Comparison of ENCODE assay signal across 11 cellular contexts in genomic region chr11:76752321-76753175, GRCh38. TPM values are rescaled to one million over a fixed set of nuclear protein-coding genes. Genes with fewer than 3 reads are reported as not detected.
A peak's percentile ranks its signal among the peaks of the same experiment; 100 is the strongest.
DNase-seq lines count a peak whose midpoint lies in the region; ATAC-seq, FAIRE-seq and TF ChIP-seq lines count a peak whose summit lies in the region.
"Had no signal": no experiment of that assay in that cellular context is flagged by ENCODE, and none has a peak within 500 bp of the region (broad histone marks: within the 10 kb centered on the region; RNA-seq: fewer than 3 reads in every experiment).

No MANE protein-coding gene starts in this region.

- H4K20me1 ChIP-seq in K562 (replicated peaks; ENCODE audit: control insufficient read depth, insufficient read depth, low read length) (no peaks in the 10 kb centered on the region), hepatocyte (ENCODE audit: insufficient read depth, poor library complexity, severe bottlenecking) (no peaks in the 10 kb centered on the region)

- H3K27me3 ChIP-seq in K562 (ENCODE audit: control insufficient read depth in 2 of 2, insufficient read depth in 2 of 2, low read length in 2 of 2) (no peaks in the 10 kb centered on the region), hepatocyte (no peaks in the 10 kb centered on the region), gastrocnemius medialis (no peaks in the 10 kb centered on the region)

- no peak for FAIRE-seq in K562 (lab: Jason Lieb, UNC)

- intact Hi-C loops in K562 (cut with micrococcal nuclease): no loop called here
- intact Hi-C loops in gastrocnemius medialis (cut with DNase I; ENCODE audit: low total_unique reads): no loop called here

- peak overlapping the region in 1 of 2 experiments; percentile 83; a peak in 2 of 4 replicates for H3K9ac ChIP-seq in K562 (ENCODE audit: insufficient read depth in 1 of 2, low read depth in 2 of 2, low read length in 2 of 2)

- H3K9me3 ChIP-seq in K562 (replicated peaks; ENCODE audit: control insufficient read depth, insufficient read depth, low read depth, low read length) (no peaks in the 10 kb centered on the region), hepatocyte (ENCODE audit: low read depth) (no peaks in the 10 kb centered on the region), gastrocnemius medialis (no peaks in the 10 kb centered on the region)

- ATAC-seq in K562 (peak; percentile 48), gastrocnemius medialis (peak; percentile 82 to 90), HG02642 (IDR thresholded peaks at IDR 0.05; ENCODE audit: poor library complexity, unreplicated experiment) (no peak), GM18909 (IDR thresholded peaks at IDR 0.05; ENCODE audit: poor library complexity, unreplicated experiment) (no peak)

- in situ Hi-C loops in K562 (cut with MboI): no loop called here
- in situ Hi-C loops in gastrocnemius medialis (cut with MboI; ENCODE audit: low sequenced_read_pairs in 4 of 4): no loop called here
- in situ Hi-C loops in G401 (cut with HindIII; ENCODE audit: low sequenced_read_pairs): no loop called here

- H3K4me2 ChIP-seq in K562 (ENCODE audit: insufficient read depth, low read length) (peak overlapping the region; percentile 21; the same call in 1 of the 2 replicates), hepatocyte (peak overlapping the region; percentile 32)

- no peaks in the 10 kb centered on the region for H3K9me2 ChIP-seq in hepatocyte (replicated peaks; ENCODE audit: insufficient read depth)

- BruUV-seq in K562 (replicated peaks; lab: Mats Ljungman, UMichigan): no TSS peak

- POLR2A ChIA-PET in K562 (lab: Yijun Ruan, JAX): interaction anchor here (0.6 to 2.0 kb wide), 3 partner anchors 9 to 44 kb away, joined by 3 to 7 read pairs (median 3); no protein-coding TSS in a partner anchor

- DNase-seq in ELR (ENCODE audit: low read depth) (peak; percentile 82), K562 (ENCODE audit: extremely low read depth in 1 of 4, low spot score in 3 of 4) (peak in 2 of 4 experiments; percentile 46 to 51), hepatocyte (ENCODE audit: low spot score) (peak; percentile 78), gastrocnemius medialis (peak; percentile 58 to 77), G401 (ENCODE audit: low spot score) (no peak), NCI-H524 (lab: John Stamatoyannopoulos, UW) (no peak)
- DNase-seq: DMS 273 treated with DMSO at 0.1 percent for 48 hours, NCI-H2171 treated with DMSO at 0.1 percent for 48 hours had no signal

- TF ChIP-seq EP300 in K562 (IDR thresholded peaks at IDR 0.05; ENCODE audit: low read length): no peak

- TF ChIP-seq POLR2A in K562 (conservative IDR thresholded peaks at IDR 0.05): no peak
- TF ChIP-seq POLR2A in gastrocnemius medialis (IDR thresholded peaks at IDR 0.05): no peak

- WGBS in K562 (ENCODE audit: insufficient coverage, low coverage, missing lambda C conversion rate): 39% methylated on average over 17 of the region's 25 CpGs
- WGBS in hepatocyte (ENCODE audit: low lambda C conversion rate, missing lambda C conversion rate): 57% methylated on average over 25 of the region's 25 CpGs

- H3K79me2 ChIP-seq in K562 (ENCODE audit: control insufficient read depth, insufficient read depth, low read length) (no peaks in the 10 kb centered on the region), hepatocyte (no peaks in the 10 kb centered on the region)

- no peak overlapping the region for H3K4me3 ChIP-seq in K562
- H3K4me3 ChIP-seq in hepatocyte: no peak overlapping the region
- no peak overlapping the region for H3K4me3 ChIP-seq in gastrocnemius medialis

- CTCF ChIA-PET in K562 (lab: Yijun Ruan, JAX; ENCODE audit: low intra/inter-chr PET ratio): no interaction called here

- H3K36me3 ChIP-seq in K562 (ENCODE audit: control insufficient read depth, insufficient read depth, low read length) (no peaks in the 10 kb centered on the region), hepatocyte (replicated peaks; ENCODE audit: insufficient read depth, low read depth) (no peaks in the 10 kb centered on the region), gastrocnemius medialis (no peaks in the 10 kb centered on the region)

- H3K27ac ChIP-seq in K562 (ENCODE audit: extremely low read depth, low read depth, low read length) (no peak overlapping the region; the same call in 2 of the 3 replicates), hepatocyte (peak overlapping the region; percentile 54), gastrocnemius medialis (peak overlapping the region in 1 of 4 donors; percentile 31)
- H3K27ac ChIP-seq: VCaP had no signal

- H3K4me1 ChIP-seq in K562 (replicated peaks in 1 of 2; ENCODE audit: control insufficient read depth in 2 of 2, insufficient read depth in 2 of 2, low read length in 2 of 2) (peaks cover 19 to 36% of the 10 kb centered on the region in 2 experiments; a peak in 4 of 5 replicates), hepatocyte (ENCODE audit: insufficient read depth) (peaks cover 15% of the 10 kb centered on the region), gastrocnemius medialis (no peaks in the 10 kb centered on the region)

- H3K9me1 ChIP-seq in K562 (ENCODE audit: control insufficient read depth, insufficient read depth, low read length): no peaks in the 10 kb centered on the region

- no peak for TF ChIP-seq RAD21 in K562 (CRISPR knock-in tag; conservative IDR thresholded peaks at IDR 0.05 in 1 of 2, IDR thresholded peaks at IDR 0.05 in 1 of 2)

- H2AFZ ChIP-seq in K562 (ENCODE audit: low read depth, low read length) (peak overlapping the region; percentile 83), hepatocyte (no peak overlapping the region)

- TF ChIP-seq CTCF in K562 (IDR thresholded peaks at IDR 0.05 in 2 of 3, conservative IDR thresholded peaks at IDR 0.05 in 1 of 3; ENCODE audit: insufficient read depth in 2 of 3, low read depth in 1 of 3, low read length in 3 of 3): no peak
- no peak for TF ChIP-seq CTCF in hepatocyte (IDR thresholded peaks at IDR 0.05; ENCODE audit: poor library complexity)
- TF ChIP-seq CTCF in gastrocnemius medialis (IDR thresholded peaks at IDR 0.05 in 4 of 5, conservative IDR thresholded peaks at IDR 0.05 in 1 of 5): no peak

TF ChIP-seq in K562, 482 proteins besides CTCF, POLR2A, EP300 and RAD21:
- TF ChIP-seq STAT5A (IDR thresholded peaks at IDR 0.05; ENCODE audit: borderline replicate concordance, low read length) (no peak), SETDB1 (IDR thresholded peaks at IDR 0.05; ENCODE audit: low read length) (no peak), UBTF (IDR thresholded peaks at IDR 0.05; ENCODE audit: borderline replicate concordance in 1 of 2, low read depth in 2 of 2, low read length in 2 of 2) (0 out of 4 replicates have a peak, but pooled peaks of 1 of the 2 experiments have one; percentile 2), PCBP2 (IDR thresholded peaks at IDR 0.05; ENCODE audit: low read depth, low read length, poor library complexity, severe bottlenecking) (no peak), ZNF695 (CRISPR knock-in tag; IDR thresholded peaks at IDR 0.05) (no peak)

RNA-seq across cellular contexts. Expression of gene TSKU, which starts 30.6 kb away (rescaled TPM):
- 11.1 and 28.4 TPM in 2 replicates for total RNA-seq in K562 (2011; cell fraction: chromatin; rRNA removed; ENCODE audit: low replicate concordance)
- 25.8 and 29.7 TPM in 2 replicates for total RNA-seq in K562 (2011; cell fraction: nucleolus; rRNA removed)
- 21.8 and 26.4 TPM in 2 replicates for total RNA-seq in K562 (2011; cell fraction: nucleoplasm; rRNA removed)
- total RNA-seq in K562 (2014; rRNA removed): 8.4 and 14.1 TPM in 2 replicates
- 3.3 and 4.2 TPM in 2 replicates for total RNA-seq in K562 (2014; rRNA removed; fragmentation: Illumina TruSeq; extraction: Trizol)
- total RNA-seq in K562 (2015; rRNA removed; fragmentation: Illumina TruSeq; extraction: Trizol): 6.6 and 6.8 TPM in 2 replicates
- total RNA-seq in K562 (2021): 11.9 and 14.1 TPM in 2 replicates
- 10.1 and 13.8 TPM in 2 replicates for polyA plus RNA-seq in K562 (2011; rRNA removed)
- 13.9 and 37.3 TPM in 2 replicates for polyA plus RNA-seq in K562 (2011; cell fraction: cytosol; rRNA removed)
- polyA plus RNA-seq in K562 (2011; cell fraction: nucleus; rRNA removed): 7.1 and 14.0 TPM in 2 replicates
- polyA plus RNA-seq in K562 (2012): 11.1 and 12.1 TPM in 2 replicates
- polyA plus RNA-seq in K562 (2014; fragmentation: Illumina TruSeq; extraction: Trizol): 8.4 and 12.1 TPM in 2 replicates
- 1 to 10 TPM in 1 of 2 experiments, under 1 TPM in 1; 0.60 to 1.0 TPM for polyA plus RNA-seq in K562 (2014; fragmentation: Nextera tagmentation; extraction: Ambion mirVana)
- polyA plus RNA-seq in K562 (2014; rRNA removed): 9.1 and 12.3 TPM in 2 replicates
- polyA minus RNA-seq in K562 (2011; rRNA and poly(A)+ RNA removed): 7.3 and 10.2 TPM in 2 replicates
- 11.4 and 12.7 TPM in 2 replicates for polyA minus RNA-seq in K562 (2011; cell fraction: cytosol; rRNA and poly(A)+ RNA removed)
- polyA minus RNA-seq in K562 (2011; cell fraction: nucleus; rRNA and poly(A)+ RNA removed): 12.3 and 13.4 TPM in 2 replicates
- total RNA-seq in hepatocyte: 61.9 and 62.9 TPM in 2 replicates
- 73.7 and 81.9 TPM in 2 replicates for polyA plus RNA-seq in hepatocyte
- 10 to 100 TPM; 10.2 to 23.9 (median 15.8) TPM for total RNA-seq in gastrocnemius medialis
- total RNA-seq in G401 (2014; rRNA removed; shearing (Covaris generic)): 15.3 and 22.9 TPM in 2 replicates

Comparison
In these comparisons a context has a peak if more than half of its experiments do, and no peak if none do; other contexts are left out.
1. DNase-seq: peak in ELR (single experiment), hepatocyte (single experiment) and gastrocnemius medialis (2 of 2); none in G401 (single experiment) and NCI-H524 (0 of 2).
2. ATAC-seq: peak in K562 (single experiment) and gastrocnemius medialis (2 of 2); none in HG02642 (single experiment) and GM18909 (single experiment).